ENCODE assay signal across 9 cellular contexts in genomic region chr10:126042354-126042753, GRCh38.
DNase-seq lines count a peak whose midpoint lies in the region; ATAC-seq and TF ChIP-seq lines count a peak whose summit lies in the region.
"Had no signal": no experiment of that assay in that cellular context is flagged by ENCODE, and none has a peak within 500 bp of the region (broad histone marks: within the 10 kb centered on the region; RNA-seq: fewer than 3 reads in every experiment).

No MANE protein-coding gene starts in this region.

- no peaks in the 10 kb centered on the region for H3K36me3 ChIP-seq in DOHH2 (ENCODE audit: control insufficient read depth, low read length)
- H3K36me3 ChIP-seq in gastrocnemius medialis = no peaks in the 10 kb centered on the region
- H3K36me3 ChIP-seq: esophagus squamous epithelium had no signal

- no peaks in the 10 kb centered on the region for H3K9me2 ChIP-seq in DOHH2 (replicated peaks; ENCODE audit: control insufficient read depth, low read length)

- H3K9me3 ChIP-seq in DOHH2 (ENCODE audit: control insufficient read depth, insufficient read depth, low read length) = no peaks in the 10 kb centered on the region
- H3K9me3 ChIP-seq in gastrocnemius medialis = no peaks in the 10 kb centered on the region
- H3K9me3 ChIP-seq: esophagus squamous epithelium had no signal

- TF ChIP-seq CTCF in DOHH2 (IDR thresholded peaks at IDR 0.05; ENCODE audit: low read depth, low read length, poor library complexity, severe bottlenecking) (no peak), neural crest cell (conservative IDR thresholded peaks at IDR 0.05) (no peak), gastrocnemius medialis (IDR thresholded peaks at IDR 0.05 in 4 of 5, conservative IDR thresholded peaks at IDR 0.05 in 1 of 5) (no peak)

- H3K4me1 ChIP-seq in DOHH2 (ENCODE audit: control insufficient read depth, low read length) (peaks cover 17% of the 10 kb centered on the region), gastrocnemius medialis (no peaks in the 10 kb centered on the region)

- in situ Hi-C loops in gastrocnemius medialis (cut with MboI; ENCODE audit: low sequenced_read_pairs in 4 of 4) = no loop called here

- no peaks in the 10 kb centered on the region for H3K9me3 Mint-ChIP-seq in effector memory CD8-positive, alpha-beta T cell
- no peaks in the 10 kb centered on the region for H3K9me3 Mint-ChIP-seq in neural crest cell

- H3K4me3 ChIP-seq in DOHH2 (ENCODE audit: low read length) (peak overlapping the region; percentile 51), gastrocnemius medialis (no peak overlapping the region)

- peak overlapping the region; percentile 63 for H3K4me2 ChIP-seq in DOHH2 (ENCODE audit: low read length)

- H3K4me1 Mint-ChIP-seq in effector memory CD8-positive, alpha-beta T cell (ENCODE audit: low read depth in 2 of 2) = peaks cover 0 to 16% of the 10 kb centered on the region in 2 donors
- H3K4me1 Mint-ChIP-seq in neural crest cell = peaks cover 17% of the 10 kb centered on the region

- H3K27me3 ChIP-seq in DOHH2 (ENCODE audit: control insufficient read depth, low read length) (no peaks in the 10 kb centered on the region), gastrocnemius medialis (no peaks in the 10 kb centered on the region)
- H3K27me3 ChIP-seq: esophagus squamous epithelium had no signal

- no peaks in the 10 kb centered on the region for H4K20me1 ChIP-seq in DOHH2 (ENCODE audit: control insufficient read depth, insufficient read depth, low read depth, low read length)

- peaks cover 22% of the 10 kb centered on the region for H3K36me3 Mint-ChIP-seq in effector memory CD8-positive, alpha-beta T cell (ENCODE audit: insufficient read depth)
- H3K36me3 Mint-ChIP-seq in neural crest cell (ENCODE audit: low read depth) = peaks cover 13% of the 10 kb centered on the region

- intact Hi-C loops in gastrocnemius medialis (cut with DNase I; ENCODE audit: low total_unique reads) = no loop called here

- H3K4me3 Mint-ChIP-seq in effector memory CD8-positive, alpha-beta T cell = peak overlapping the region in 1 of 2 donors; percentile 59
- H3K4me3 Mint-ChIP-seq in neural crest cell = peak overlapping the region; percentile 8

- no peak for TF ChIP-seq POLR2A in gastrocnemius medialis (IDR thresholded peaks at IDR 0.05)

- H3K27ac ChIP-seq in DOHH2 (ENCODE audit: low read depth, low read length) (no peak overlapping the region), gastrocnemius medialis (no peak overlapping the region)

- DNase-seq in effector memory CD8-positive, alpha-beta T cell = peak in 2 of 3 experiments; percentile 14 to 22
- DNase-seq in neural crest cell (ENCODE audit: low read depth, low spot score) = no peak
- no peak for DNase-seq in NCI-H146 (lab: John Stamatoyannopoulos, UW)
- no peak for DNase-seq in superior temporal gyrus (ENCODE audit: extremely low spot score)
- no peak for DNase-seq in gastrocnemius medialis
- DNase-seq in activated CD4-positive, alpha-beta T cell treated with anti-CD3 and anti-CD28 coated beads for 48 hours = no peak

- H3F3A ChIP-seq in DOHH2 (ENCODE audit: control insufficient read depth, insufficient read depth) = no peaks in the 10 kb centered on the region

- no peaks in the 10 kb centered on the region for H3K27me3 Mint-ChIP-seq in effector memory CD8-positive, alpha-beta T cell
- no peaks in the 10 kb centered on the region for H3K27me3 Mint-ChIP-seq in neural crest cell (ENCODE audit: low read depth)

- peak; percentile 0 for ATAC-seq in HG03432 (IDR thresholded peaks at IDR 0.05; ENCODE audit: unreplicated experiment)
- ATAC-seq in effector memory CD8-positive, alpha-beta T cell (replicated peaks) = peak; percentile 44
- no peak for ATAC-seq in gastrocnemius medialis

- peak overlapping the region; percentile 54 to 98 for H3K27ac Mint-ChIP-seq in effector memory CD8-positive, alpha-beta T cell
- H3K27ac Mint-ChIP-seq in neural crest cell (ENCODE audit: unreplicated experiment) = peak overlapping the region; percentile 93

- no peaks in the 10 kb centered on the region for H3K79me2 ChIP-seq in DOHH2 (ENCODE audit: control insufficient read depth, low read length)

Comparison
In these comparisons a context has a peak if more than half of its experiments do, and no peak if none do; other contexts are left out.
1. ATAC-seq: peak in HG03432 (single experiment) and effector memory CD8-positive, alpha-beta T cell (single experiment); none in gastrocnemius medialis (0 of 2).
2. DNase-seq: peak in effector memory CD8-positive, alpha-beta T cell (2 of 3); none in neural crest cell (single experiment), NCI-H146 (single experiment), superior temporal gyrus (single experiment), gastrocnemius medialis (0 of 2) and activated CD4-positive, alpha-beta T cell treated with anti-CD3 and anti-CD28 coated beads for 48 hours (single experiment).